In genomic region chr2:47039913-47040562, GRCh38 we compare ENCODE assay signal across 13 cellular contexts.
DNase-seq lines count a peak whose midpoint lies in the region; ATAC-seq and TF ChIP-seq lines count a peak whose summit lies in the region.
"Had no signal": no experiment of that assay in that cellular context is flagged by ENCODE, and none has a peak within 500 bp of the region (broad histone marks: within the 10 kb centered on the region; RNA-seq: fewer than 3 reads in every experiment).

No MANE protein-coding gene starts in this region.

- no peak for ATAC-seq in heart right ventricle
- ATAC-seq in upper lobe of left lung (ENCODE audit: low FRiP score in 2 of 2): peak in 1 of 2 donors; percentile 10
- no peak for ATAC-seq in GM21367 (IDR thresholded peaks at IDR 0.05; ENCODE audit: unreplicated experiment)

- WGBS in heart right ventricle, 2 donors: 85 to 94% methylated on average over 17 of the region's 17 CpGs
- WGBS in upper lobe of left lung, 2 donors: 75 to 85% methylated on average over 13 to 17 of the region's 17 CpGs

- TF ChIP-seq POLR2A in upper lobe of left lung (IDR thresholded peaks at IDR 0.05): peak in 1 of 4 donors; percentile 6

- H3K36me3 ChIP-seq in heart right ventricle (peaks cover 0 to 31% (median 0%) of the 10 kb centered on the region in 9 donors), muscle layer of duodenum (ENCODE audit: control insufficient read depth in 1 of 2, insufficient read depth in 2 of 2, low read length in 2 of 2) (peaks cover 0 to 14% of the 10 kb centered on the region in 2 donors), upper lobe of left lung (peaks cover 3 to 11% (median 3%) of the 10 kb centered on the region in 4 donors)
- H3K36me3 ChIP-seq: cardiac muscle cell had no signal

- H3K4me3 ChIP-seq in heart right ventricle (no peak overlapping the region), dorsolateral prefrontal cortex (no peak overlapping the region), muscle layer of duodenum (ENCODE audit: low read depth in 1 of 2, low read length in 2 of 2) (no peak overlapping the region), upper lobe of left lung (no peak overlapping the region)
- H3K4me3 ChIP-seq: cardiac muscle cell, vagina had no signal

- TF ChIP-seq CTCF in heart right ventricle (IDR thresholded peaks at IDR 0.05) (no peak), dorsolateral prefrontal cortex (IDR thresholded peaks at IDR 0.05 in 54 of 56, conservative IDR thresholded peaks at IDR 0.05 in 2 of 56; ENCODE audit: low read depth in 1 of 56, partially characterized antibody in 56 of 56) (no peak), upper lobe of left lung (IDR thresholded peaks at IDR 0.05) (no peak)

- DNase-seq in heart right ventricle (no peak), cardiac septum (ENCODE audit: low spot score) (no peak), dorsolateral prefrontal cortex (no peak), upper lobe of left lung (no peak), GM03348 (ENCODE audit: low spot score) (no peak), epidermal melanocyte (ENCODE audit: insufficient read length, low spot score) (no peak)
- DNase-seq: GOT3, NCI-H2081 treated with DMSO at 0.1 percent for 48 hours had no signal

- TF ChIP-seq EP300 in upper lobe of left lung (IDR thresholded peaks at IDR 0.05): no peak

- H3K4me1 ChIP-seq in heart right ventricle: peaks cover 39 to 75% (median 66%) of the 10 kb centered on the region in 9 donors
- H3K4me1 ChIP-seq in muscle layer of duodenum (ENCODE audit: control insufficient read depth in 1 of 2, insufficient read depth in 2 of 2, low read length in 2 of 2): peaks cover 36 to 75% of the 10 kb centered on the region in 2 donors
- H3K4me1 ChIP-seq in upper lobe of left lung: peaks cover 39 to 67% (median 50%) of the 10 kb centered on the region in 4 donors

- H3K27me3 ChIP-seq in heart right ventricle (no peaks in the 10 kb centered on the region), dorsolateral prefrontal cortex (no peaks in the 10 kb centered on the region), muscle layer of duodenum (ENCODE audit: low read depth, low read length) (no peaks in the 10 kb centered on the region), upper lobe of left lung (no peaks in the 10 kb centered on the region)
- H3K27me3 ChIP-seq: cardiac muscle cell, vagina had no signal

- intact Hi-C loops in heart right ventricle (cut with DNase I): loop anchor here in 1 of 10 donors (5.0 kb wide), 1 partner anchor 38 kb away; no protein-coding TSS in a partner anchor
- intact Hi-C loops in cardiac septum (cut with DNase I): no loop called here
- intact Hi-C loops in dorsolateral prefrontal cortex (cut with DNase I): loop anchor here in 1 of 2 donors (5.0 to 10.0 kb wide), 2 partner anchors 225 to 282 kb away; no protein-coding TSS in a partner anchor

- no peaks in the 10 kb centered on the region for H3K9me3 ChIP-seq in heart right ventricle
- no peaks in the 10 kb centered on the region for H3K9me3 ChIP-seq in muscle layer of duodenum (ENCODE audit: control insufficient read depth in 1 of 2, low read length in 2 of 2)
- H3K9me3 ChIP-seq in upper lobe of left lung: no peaks in the 10 kb centered on the region
- H3K9me3 ChIP-seq: vagina had no signal

- H3K27ac ChIP-seq in heart right ventricle (peak overlapping the region in 9 of 10 donors; percentile 57 to 88 (median 77)), dorsolateral prefrontal cortex (peak overlapping the region; percentile 13 to 98 (median 86)), muscle layer of duodenum (ENCODE audit: low read length) (peak overlapping the region; percentile 85), upper lobe of left lung (peak overlapping the region; percentile 52 to 70 (median 62))
- H3K27ac ChIP-seq: HL-60 had no signal
